Comparison of ENCODE assay signal across 2 cellular contexts in the genomic region with DNA sequence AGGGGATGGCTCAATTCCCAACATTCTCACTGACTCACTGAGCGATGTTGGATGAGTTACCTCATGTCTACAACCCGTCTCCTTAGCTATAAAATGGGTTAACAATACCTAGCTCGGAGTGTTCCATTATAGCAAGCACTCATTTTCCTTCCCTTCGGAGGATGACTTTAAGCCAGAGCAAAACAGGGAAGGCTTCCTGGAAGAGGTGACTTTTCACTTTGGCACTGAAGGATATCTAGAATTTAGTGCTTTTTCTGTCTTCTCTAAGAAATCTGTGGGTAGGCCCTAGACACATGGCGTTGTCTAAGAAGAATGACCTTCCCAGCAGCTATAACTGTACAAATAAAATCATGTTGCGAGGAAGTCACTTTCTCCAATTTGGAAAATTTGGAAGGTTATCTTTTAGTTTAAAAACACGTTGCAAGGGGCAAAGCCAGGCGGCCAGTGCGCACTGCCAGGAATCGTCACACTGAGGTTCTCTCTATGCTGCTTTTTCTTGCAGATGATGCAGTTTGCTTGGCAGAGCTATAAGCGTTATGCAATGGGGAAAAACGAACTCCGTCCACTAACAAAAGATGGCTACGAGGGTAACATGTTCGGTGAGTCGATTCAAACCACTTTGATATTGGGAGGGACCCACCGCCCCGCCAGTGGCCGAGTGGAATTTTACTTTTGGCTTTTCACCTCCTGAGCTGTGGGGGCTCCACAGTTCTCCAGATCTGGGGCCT.
TF ChIP-seq lines count a peak whose summit lies in the region.

No MANE protein-coding gene starts in this region.

TF ChIP-seq in liver, 16 proteins besides CTCF, POLR2A, EP300 and RAD21 (continued from another document):
- no peak for TF ChIP-seq EGR1 (IDR thresholded peaks at IDR 0.05; ENCODE audit: low read depth in 2 of 2)
- TF ChIP-seq SP1 (IDR thresholded peaks at IDR 0.05) = no peak
- peak in 1 of 2 donors; percentile 44 for TF ChIP-seq RXRA (IDR thresholded peaks at IDR 0.05)
- peak in 1 of 2 donors; percentile 49 for TF ChIP-seq HNF4A (conservative IDR thresholded peaks at IDR 0.05)
- no peak for TF ChIP-seq TAF1 (conservative IDR thresholded peaks at IDR 0.05)
- TF ChIP-seq NR2F2 (IDR thresholded peaks at IDR 0.05) = no peak
- TF ChIP-seq, protein P1, sequence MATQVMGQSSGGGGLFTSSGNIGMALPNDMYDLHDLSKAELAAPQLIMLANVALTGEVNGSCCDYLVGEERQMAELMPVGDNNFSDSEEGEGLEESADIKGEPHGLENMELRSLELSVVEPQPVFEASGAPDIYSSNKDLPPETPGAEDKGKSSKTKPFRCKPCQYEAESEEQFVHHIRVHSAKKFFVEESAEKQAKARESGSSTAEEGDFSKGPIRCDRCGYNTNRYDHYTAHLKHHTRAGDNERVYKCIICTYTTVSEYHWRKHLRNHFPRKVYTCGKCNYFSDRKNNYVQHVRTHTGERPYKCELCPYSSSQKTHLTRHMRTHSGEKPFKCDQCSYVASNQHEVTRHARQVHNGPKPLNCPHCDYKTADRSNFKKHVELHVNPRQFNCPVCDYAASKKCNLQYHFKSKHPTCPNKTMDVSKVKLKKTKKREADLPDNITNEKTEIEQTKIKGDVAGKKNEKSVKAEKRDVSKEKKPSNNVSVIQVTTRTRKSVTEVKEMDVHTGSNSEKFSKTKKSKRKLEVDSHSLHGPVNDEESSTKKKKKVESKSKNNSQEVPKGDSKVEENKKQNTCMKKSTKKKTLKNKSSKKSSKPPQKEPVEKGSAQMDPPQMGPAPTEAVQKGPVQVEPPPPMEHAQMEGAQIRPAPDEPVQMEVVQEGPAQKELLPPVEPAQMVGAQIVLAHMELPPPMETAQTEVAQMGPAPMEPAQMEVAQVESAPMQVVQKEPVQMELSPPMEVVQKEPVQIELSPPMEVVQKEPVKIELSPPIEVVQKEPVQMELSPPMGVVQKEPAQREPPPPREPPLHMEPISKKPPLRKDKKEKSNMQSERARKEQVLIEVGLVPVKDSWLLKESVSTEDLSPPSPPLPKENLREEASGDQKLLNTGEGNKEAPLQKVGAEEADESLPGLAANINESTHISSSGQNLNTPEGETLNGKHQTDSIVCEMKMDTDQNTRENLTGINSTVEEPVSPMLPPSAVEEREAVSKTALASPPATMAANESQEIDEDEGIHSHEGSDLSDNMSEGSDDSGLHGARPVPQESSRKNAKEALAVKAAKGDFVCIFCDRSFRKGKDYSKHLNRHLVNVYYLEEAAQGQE (IDR thresholded peaks at IDR 0.05) = peak; percentile 58
- no peak for TF ChIP-seq HNF4G (IDR thresholded peaks at IDR 0.05)
TF ChIP-seq in liver: peak in this region for 6.

TF ChIP-seq in HepG2, 621 proteins besides CTCF, POLR2A, EP300 and RAD21 (continued from another document):
- TF ChIP-seq, protein P2, sequence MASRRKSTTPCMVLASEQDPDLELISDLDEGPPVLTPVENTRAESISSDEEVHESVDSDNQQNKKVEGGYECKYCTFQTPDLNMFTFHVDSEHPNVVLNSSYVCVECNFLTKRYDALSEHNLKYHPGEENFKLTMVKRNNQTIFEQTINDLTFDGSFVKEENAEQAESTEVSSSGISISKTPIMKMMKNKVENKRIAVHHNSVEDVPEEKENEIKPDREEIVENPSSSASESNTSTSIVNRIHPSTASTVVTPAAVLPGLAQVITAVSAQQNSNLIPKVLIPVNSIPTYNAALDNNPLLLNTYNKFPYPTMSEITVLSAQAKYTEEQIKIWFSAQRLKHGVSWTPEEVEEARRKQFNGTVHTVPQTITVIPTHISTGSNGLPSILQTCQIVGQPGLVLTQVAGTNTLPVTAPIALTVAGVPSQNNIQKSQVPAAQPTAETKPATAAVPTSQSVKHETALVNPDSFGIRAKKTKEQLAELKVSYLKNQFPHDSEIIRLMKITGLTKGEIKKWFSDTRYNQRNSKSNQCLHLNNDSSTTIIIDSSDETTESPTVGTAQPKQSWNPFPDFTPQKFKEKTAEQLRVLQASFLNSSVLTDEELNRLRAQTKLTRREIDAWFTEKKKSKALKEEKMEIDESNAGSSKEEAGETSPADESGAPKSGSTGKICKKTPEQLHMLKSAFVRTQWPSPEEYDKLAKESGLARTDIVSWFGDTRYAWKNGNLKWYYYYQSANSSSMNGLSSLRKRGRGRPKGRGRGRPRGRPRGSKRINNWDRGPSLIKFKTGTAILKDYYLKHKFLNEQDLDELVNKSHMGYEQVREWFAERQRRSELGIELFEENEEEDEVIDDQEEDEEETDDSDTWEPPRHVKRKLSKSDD (CRISPR knock-in tag; IDR thresholded peaks at IDR 0.05; ENCODE audit: low read depth) = no peak
- no peak for TF ChIP-seq MIER3 (CRISPR knock-in tag; IDR thresholded peaks at IDR 0.05; ENCODE audit: borderline replicate concordance)
- TF ChIP-seq, protein P3, sequence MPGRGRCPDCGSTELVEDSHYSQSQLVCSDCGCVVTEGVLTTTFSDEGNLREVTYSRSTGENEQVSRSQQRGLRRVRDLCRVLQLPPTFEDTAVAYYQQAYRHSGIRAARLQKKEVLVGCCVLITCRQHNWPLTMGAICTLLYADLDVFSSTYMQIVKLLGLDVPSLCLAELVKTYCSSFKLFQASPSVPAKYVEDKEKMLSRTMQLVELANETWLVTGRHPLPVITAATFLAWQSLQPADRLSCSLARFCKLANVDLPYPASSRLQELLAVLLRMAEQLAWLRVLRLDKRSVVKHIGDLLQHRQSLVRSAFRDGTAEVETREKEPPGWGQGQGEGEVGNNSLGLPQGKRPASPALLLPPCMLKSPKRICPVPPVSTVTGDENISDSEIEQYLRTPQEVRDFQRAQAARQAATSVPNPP (CRISPR knock-in tag; IDR thresholded peaks at IDR 0.05) = no peak
- no peak for TF ChIP-seq TCF7L2 (IDR thresholded peaks at IDR 0.05; ENCODE audit: low read depth, low read length)
- TF ChIP-seq SUZ12 (IDR thresholded peaks at IDR 0.05; ENCODE audit: low read depth, low read length) = no peak
- no peak for TF ChIP-seq PHF8 (CRISPR knock-in tag; IDR thresholded peaks at IDR 0.05)
- TF ChIP-seq ZFP1 (CRISPR knock-in tag; IDR thresholded peaks at IDR 0.05) = no peak
- TF ChIP-seq, protein P4, sequence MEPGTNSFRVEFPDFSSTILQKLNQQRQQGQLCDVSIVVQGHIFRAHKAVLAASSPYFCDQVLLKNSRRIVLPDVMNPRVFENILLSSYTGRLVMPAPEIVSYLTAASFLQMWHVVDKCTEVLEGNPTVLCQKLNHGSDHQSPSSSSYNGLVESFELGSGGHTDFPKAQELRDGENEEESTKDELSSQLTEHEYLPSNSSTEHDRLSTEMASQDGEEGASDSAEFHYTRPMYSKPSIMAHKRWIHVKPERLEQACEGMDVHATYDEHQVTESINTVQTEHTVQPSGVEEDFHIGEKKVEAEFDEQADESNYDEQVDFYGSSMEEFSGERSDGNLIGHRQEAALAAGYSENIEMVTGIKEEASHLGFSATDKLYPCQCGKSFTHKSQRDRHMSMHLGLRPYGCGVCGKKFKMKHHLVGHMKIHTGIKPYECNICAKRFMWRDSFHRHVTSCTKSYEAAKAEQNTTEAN (CRISPR knock-in tag; conservative IDR thresholded peaks at IDR 0.05) = no peak
- no peak for TF ChIP-seq MXI1 (IDR thresholded peaks at IDR 0.05; ENCODE audit: borderline replicate concordance, low read depth, low read length)
- TF ChIP-seq, protein P5, sequence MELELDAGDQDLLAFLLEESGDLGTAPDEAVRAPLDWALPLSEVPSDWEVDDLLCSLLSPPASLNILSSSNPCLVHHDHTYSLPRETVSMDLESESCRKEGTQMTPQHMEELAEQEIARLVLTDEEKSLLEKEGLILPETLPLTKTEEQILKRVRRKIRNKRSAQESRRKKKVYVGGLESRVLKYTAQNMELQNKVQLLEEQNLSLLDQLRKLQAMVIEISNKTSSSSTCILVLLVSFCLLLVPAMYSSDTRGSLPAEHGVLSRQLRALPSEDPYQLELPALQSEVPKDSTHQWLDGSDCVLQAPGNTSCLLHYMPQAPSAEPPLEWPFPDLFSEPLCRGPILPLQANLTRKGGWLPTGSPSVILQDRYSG (CRISPR knock-in tag; IDR thresholded peaks at IDR 0.05) = no peak
